ENCODE assay signal across 8 cellular contexts in the genomic region with DNA sequence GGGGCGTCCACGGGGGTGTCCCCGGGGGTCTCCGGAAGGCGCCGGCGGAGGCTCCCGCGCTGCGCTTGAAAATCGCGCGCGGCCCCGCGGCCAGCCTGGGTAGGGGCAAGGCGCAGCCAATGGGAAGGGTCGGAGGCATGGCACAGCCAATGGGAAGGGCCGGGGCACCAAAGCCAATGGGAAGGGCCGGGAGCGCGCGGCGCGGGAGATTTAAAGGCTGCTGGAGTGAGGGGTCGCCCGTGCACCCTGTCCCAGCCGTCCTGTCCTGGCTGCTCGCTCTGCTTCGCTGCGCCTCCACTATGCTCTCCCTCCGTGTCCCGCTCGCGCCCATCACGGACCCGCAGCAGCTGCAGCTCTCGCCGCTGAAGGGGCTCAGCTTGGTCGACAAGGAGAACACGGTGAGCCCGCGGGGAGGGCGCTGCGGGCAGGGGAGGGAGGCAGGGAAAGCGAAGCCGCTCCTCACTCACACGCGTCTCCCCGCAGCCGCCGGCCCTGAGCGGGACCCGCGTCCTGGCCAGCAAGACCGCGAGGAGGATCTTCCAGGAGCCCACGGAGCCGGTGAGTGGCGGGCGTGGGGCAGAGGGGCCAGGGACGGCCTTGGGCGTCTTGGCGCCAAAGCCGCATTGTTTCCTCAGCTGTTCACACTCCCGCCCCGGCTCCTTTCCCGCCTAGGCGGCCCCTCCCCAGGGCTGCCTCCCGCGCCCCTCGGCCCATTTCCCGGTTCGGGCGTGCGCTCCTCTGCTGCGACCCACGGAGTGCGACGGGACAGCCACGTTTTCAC. TPM values are rescaled to one million over a fixed set of nuclear protein-coding genes. Genes with fewer than 3 reads are reported as not detected.
DNase-seq lines count a peak whose midpoint lies in the region; ATAC-seq, FAIRE-seq and TF ChIP-seq lines count a peak whose summit lies in the region.

A gene (plus strand): TSS at position 240 of the 781 bp plus-strand sequence. CDS start 60 bp downstream, at position 300.

- TF ChIP-seq CTCF in kidney (IDR thresholded peaks at IDR 0.05; ENCODE audit: borderline replicate concordance, extremely low read depth, insufficient read depth), result peak; percentile 2

- H3K9ac ChIP-seq in kidney (ENCODE audit: low read length in 2 of 2), result peak within 1 kb of the TSS in 1 of 2 donors; percentile 66

- FAIRE-seq in kidney (lab: Jason Lieb, UNC), result no peak

- intact Hi-C loops in kidney (cut with DNase I), result no loop called here

- peak within 1 kb of the TSS; percentile 42 to 68 for H3K4me3 ChIP-seq in kidney (ENCODE audit: low read length in 2 of 2)

- peak within 1 kb of the TSS in 1 of 2 donors; percentile 41 for H3K27ac ChIP-seq in kidney (ENCODE audit: low read depth in 2 of 2, low read length in 2 of 2)

- no peaks in the 10 kb centered on the region for H3K36me3 ChIP-seq in kidney (ENCODE audit: control insufficient read depth in 1 of 2, insufficient read depth in 2 of 2, low read length in 2 of 2)

- ATAC-seq in HG03378 (IDR thresholded peaks at IDR 0.05; ENCODE audit: unreplicated experiment), result peak; percentile 60

- peaks cover 4 to 15% of the 10 kb centered on the region in 2 donors for H3K4me1 ChIP-seq in kidney (ENCODE audit: control insufficient read depth in 1 of 2, insufficient read depth in 1 of 2, low read depth in 1 of 2, low read length in 2 of 2)

- TF ChIP-seq POLR2A in GM19099 (IDR thresholded peaks at IDR 0.05; ENCODE audit: extremely low read depth, insufficient read length, low read depth), result peak; percentile 99

- DNase-seq in Ammon's horn (ENCODE audit: low spot score) (peak; percentile 95), NCI-H446 treated with DMSO at 0.1 percent for 48 hours (lab: John Stamatoyannopoulos, UW) (peak; percentile 90), cerebellar cortex (ENCODE audit: low spot score) (peak; percentile 92), kidney (peak; percentile 96)
- DNase-seq in activated CD4-positive, CD25-positive, alpha-beta regulatory T cell treated with anti-CD3 and anti-CD28 coated beads, Interleukin-2, amount 50 U/mL, for 16 hours (ENCODE audit: low read depth, low spot score), result peak; percentile 76
- peak; percentile 70 to 80 for DNase-seq in stimulated activated CD4-positive, alpha-beta T cell treated with anti-CD3 and anti-CD28 coated beads, Interleukin-15, amount 100 ng/mL, for 1 hour (ENCODE audit: low read depth in 1 of 2, low spot score in 1 of 2)

- no peaks in the 10 kb centered on the region for H3K9me3 ChIP-seq in kidney (ENCODE audit: control insufficient read depth in 1 of 2, low read length in 2 of 2)

RNA-seq across cellular contexts. Expression of the gene that starts here (rescaled TPM):
- total RNA-seq in kidney, result 5.5 TPM
- polyA plus RNA-seq in kidney (ENCODE audit: insufficient read depth, low read depth, low replicate concordance), result 3.6 TPM
